ENCODE assay signal across 34 cellular contexts in genomic region chr1:229427572-229427971, GRCh38. TPM values are rescaled to one million over a fixed set of nuclear protein-coding genes. Genes with fewer than 3 reads are reported as not detected.
"Had no signal": no experiment of that assay in that cellular context is flagged by ENCODE, and none has a peak within 500 bp of the region (broad histone marks: within the 10 kb centered on the region; RNA-seq: fewer than 3 reads in every experiment).

No MANE protein-coding gene starts in this region.

- H3K27ac ChIP-seq: Peyer's patch, SJCRH30, SK-N-MC had no signal

- ATAC-seq: PC-3, SK-N-SH treated with all-trans-retinoic acid at 6 μM for 48 hours, T-cell had no signal

- H3K27me3 ChIP-seq: SJCRH30 had no signal

- H3K4me3 Mint-ChIP-seq: T-cell had no signal

- H3K4me1 ChIP-seq: SJCRH30 had no signal

- DNase-seq: Kasumi-1, MG63, NCI-H1048, NCI-H1092 treated with DMSO at 0.1 percent for 48 hours, NCI-H1105 treated with DMSO at 0.1 percent for 48 hours, NCI-H1417, NCI-H1436, NCI-H146, NCI-H1694, NCI-H187, NCI-H1930, NCI-H2029 treated with DMSO at 0.1 percent for 48 hours, NCI-H2081 treated with DMSO at 0.1 percent for 48 hours, NCI-H2107, NCI-H2171, NCI-H226, NCI-H446 treated with DMSO at 0.1 percent for 48 hours, NCI-H510A, NCI-H524, NCI-H526, NCI-H69, NCI-H748 treated with DMSO at 0.1 percent for 48 hours, NCI-H82, OCI-M1, PC-3, Peyer's patch, Right ventricle myocardium superior, RPMI8226, SHP77 treated with DMSO at 0.1 percent for 48 hours, SJCRH30, T-cell had no signal

- H3K4me3 ChIP-seq: MG63, Peyer's patch, SJCRH30, SK-N-MC had no signal

- H3K27ac Mint-ChIP-seq: T-cell had no signal

- H3K36me3 ChIP-seq: MG63, Peyer's patch, SJCRH30 had no signal

RNA-seq across cellular contexts. Expression of gene ACTA1, which starts 6.3 kb away (rescaled TPM):
- total RNA-seq: M059J had no signal
